Comparison of ENCODE assay signal across 10 cellular contexts in the genomic region with DNA sequence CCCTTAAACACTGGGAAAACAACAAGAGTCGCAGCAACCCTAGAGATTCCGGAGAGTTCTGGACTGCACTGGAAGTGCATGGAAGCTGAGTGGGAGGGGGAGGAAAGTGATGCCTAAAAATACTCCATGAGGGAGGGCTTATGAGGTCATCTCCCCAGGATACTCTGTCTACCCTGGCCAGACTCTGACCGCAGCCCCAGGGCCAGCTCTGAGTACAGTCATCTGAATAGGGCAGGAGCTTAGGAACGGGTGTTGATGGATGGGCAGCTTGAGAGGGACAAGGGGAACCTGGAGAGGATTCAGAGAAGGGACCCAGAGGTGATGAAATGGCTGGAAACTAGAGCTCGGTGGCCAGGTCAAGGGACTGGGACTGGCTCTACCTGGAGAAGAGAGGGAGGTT.
DNase-seq lines count a peak whose midpoint lies in the region; ATAC-seq and TF ChIP-seq lines count a peak whose summit lies in the region.
"Had no signal": no experiment of that assay in that cellular context is flagged by ENCODE, and none has a peak within 500 bp of the region (broad histone marks: within the 10 kb centered on the region; RNA-seq: fewer than 3 reads in every experiment).

No MANE protein-coding gene starts in this region.

- H3K27me3 Mint-ChIP-seq in nephron progenitor cell (ENCODE audit: low read depth, poor library complexity) = no peaks in the 10 kb centered on the region

- peaks cover 31% of the 10 kb centered on the region for H3K9me3 Mint-ChIP-seq in nephron progenitor cell

- H3K36me3 Mint-ChIP-seq in nephron progenitor cell (ENCODE audit: low read depth) = peaks cover 5% of the 10 kb centered on the region

- peaks cover 48% of the 10 kb centered on the region for H3K4me1 Mint-ChIP-seq in nephron progenitor cell

- peak overlapping the region; percentile 42 for H3K4me2 ChIP-seq in fibroblast of lung (ENCODE audit: extremely low read depth, insufficient read depth, low read length)

- DNase-seq in AG08396 (ENCODE audit: low spot score) (peak; percentile 85), RKO (ENCODE audit: low spot score) (peak; percentile 14), fibroblast of lung (ENCODE audit: low read depth in 2 of 2) (peak; percentile 87 to 98), nephron progenitor cell (no peak), GF-D8 (lab: John Stamatoyannopoulos, UW) (no peak)
- DNase-seq: cerebellar nuclear complex, MM.1S had no signal

- H2AFZ ChIP-seq in fibroblast of lung (ENCODE audit: low read length) = no peak overlapping the region

- peak overlapping the region; percentile 90 for H3K27ac ChIP-seq in fibroblast of lung (ENCODE audit: insufficient read depth, low read length)

- ATAC-seq in GM21526 (IDR thresholded peaks at IDR 0.05; ENCODE audit: low FRiP score, unreplicated experiment) = no peak
- ATAC-seq in GM18517 (IDR thresholded peaks at IDR 0.05; ENCODE audit: unreplicated experiment) = no peak
- no peak for ATAC-seq in HG03196 (IDR thresholded peaks at IDR 0.05; ENCODE audit: unreplicated experiment)

- no peaks in the 10 kb centered on the region for H3K9me3 ChIP-seq in fibroblast of lung (ENCODE audit: control insufficient read depth, insufficient read depth, low read depth, low read length)

- H3K79me2 ChIP-seq in fibroblast of lung (ENCODE audit: control insufficient read depth, insufficient read depth, low read length) = no peaks in the 10 kb centered on the region

- peak overlapping the region; percentile 39 for H3K9ac ChIP-seq in fibroblast of lung (ENCODE audit: insufficient read depth, low read length)

- H4K20me1 ChIP-seq in fibroblast of lung (ENCODE audit: control insufficient read depth, extremely low read depth, insufficient read depth, low read length) = no peaks in the 10 kb centered on the region

- H3K4me3 ChIP-seq in fibroblast of lung (replicated peaks in 1 of 4; ENCODE audit: control extremely low read depth in 1 of 4, insufficient read depth in 1 of 4, low read depth in 3 of 4, low read length in 4 of 4) = no peak overlapping the region

- H3K4me3 Mint-ChIP-seq in nephron progenitor cell = peak overlapping the region; percentile 39

- no peaks in the 10 kb centered on the region for H3K27me3 ChIP-seq in fibroblast of lung (ENCODE audit: control insufficient read depth, insufficient read depth, low read length)

- peaks cover 16% of the 10 kb centered on the region for H3K4me1 ChIP-seq in fibroblast of lung (ENCODE audit: control insufficient read depth, extremely low read depth, insufficient read depth, low read length)

- TF ChIP-seq CTCF in fibroblast of lung (conservative IDR thresholded peaks at IDR 0.05 in 1 of 2, IDR thresholded peaks at IDR 0.05 in 1 of 2; ENCODE audit: low read depth in 1 of 2, low read length in 2 of 2) (no peak), nephron progenitor cell (IDR thresholded peaks at IDR 0.05) (no peak)

- no peaks in the 10 kb centered on the region for H3K36me3 ChIP-seq in fibroblast of lung (ENCODE audit: control insufficient read depth, insufficient read depth, low read length)

- H3K27ac Mint-ChIP-seq in nephron progenitor cell = peak overlapping the region; percentile 72

Comparison
In these comparisons a context has a peak if more than half of its experiments do, and no peak if none do; other contexts are left out.
1. DNase-seq: peak in AG08396 (single experiment), RKO (single experiment) and fibroblast of lung (2 of 2); none in nephron progenitor cell (single experiment) and GF-D8 (single experiment).